In genomic region chr6:139375239-139376053, GRCh38 we compare ENCODE assay signal across 8 cellular contexts. TPM values are rescaled to one million over a fixed set of nuclear protein-coding genes. Genes with fewer than 3 reads are reported as not detected.
DNase-seq lines count a peak whose midpoint lies in the region; ATAC-seq, FAIRE-seq and TF ChIP-seq lines count a peak whose summit lies in the region.

No MANE protein-coding gene starts in this region.

- peak; percentile 47 for TF ChIP-seq POLR2A in GM18951 (IDR thresholded peaks at IDR 0.05; ENCODE audit: extremely low read depth, insufficient read depth, insufficient read length)

- peak; percentile 45 for ATAC-seq in HG03175 (IDR thresholded peaks at IDR 0.05; ENCODE audit: unreplicated experiment)
- ATAC-seq in activated B cell treated with CpG ODN at 0.5 μM for 24 hours (ENCODE audit: low read depth) = peak; percentile 51

- H3K36me3 ChIP-seq in keratinocyte (ENCODE audit: control insufficient read depth in 2 of 2, extremely low read depth in 1 of 2, insufficient read depth in 2 of 2, low read length in 2 of 2) = no peaks in the 10 kb centered on the region

- FAIRE-seq in keratinocyte (lab: Jason Lieb, UNC) = no peak

- peak overlapping the region; percentile 85 for H3K27ac ChIP-seq in keratinocyte (ENCODE audit: control insufficient read depth, insufficient read depth, low read length)

- H3K9me3 Mint-ChIP-seq in activated B cell treated with CpG ODN at 0.5 μM for 24 hours = no peaks in the 10 kb centered on the region

- H2AFZ ChIP-seq in keratinocyte (ENCODE audit: control insufficient read depth, low read length) = peak overlapping the region; percentile 98

- H3K4me1 Mint-ChIP-seq in activated B cell treated with CpG ODN at 0.5 μM for 24 hours = peaks cover 27% of the 10 kb centered on the region

- peaks cover 22% of the 10 kb centered on the region for H3K36me3 Mint-ChIP-seq in activated B cell treated with CpG ODN at 0.5 μM for 24 hours (ENCODE audit: low read depth)

- H3K4me3 Mint-ChIP-seq in activated B cell treated with CpG ODN at 0.5 μM for 24 hours = peak overlapping the region; percentile 99

- dilution Hi-C loops in keratinocyte (cut with MboI; ENCODE audit: extremely low pct_ligation_motif_present, low sequenced_read_pairs) = no loop called here

- peak; percentile 85 for DNase-seq in AG08395 (ENCODE audit: low spot score)
- peak; percentile 95 for DNase-seq in NCI-H226
- DNase-seq in activated B cell treated with CpG ODN at 0.5 μM for 24 hours = peak; percentile 81
- peak; percentile 89 for DNase-seq in central memory CD4-positive, alpha-beta T cell
- peak; percentile 60 for DNase-seq in keratinocyte (ENCODE audit: low read depth, low spot score)
- DNase-seq in stimulated activated CD4-positive, alpha-beta T cell treated with anti-CD3 and anti-CD28 coated beads, Interleukin-12 subunit alpha, Interleukin-12 subunit beta, amount 100 ng/mL, for 48 hours (ENCODE audit: low read depth in 2 of 3, low spot score in 1 of 3) = peak; percentile 70 to 81 (median 73)

- peak overlapping the region; percentile 99 for H3K4me2 ChIP-seq in keratinocyte (ENCODE audit: control insufficient read depth, extremely low read depth, insufficient read depth, low read depth, low read length)

- H3K27me3 Mint-ChIP-seq in activated B cell treated with CpG ODN at 0.5 μM for 24 hours = no peaks in the 10 kb centered on the region

- intact Hi-C loops in activated B cell treated with CpG ODN at 0.5 μM for 24 hours (cut with micrococcal nuclease) = loop anchor here (2.0 to 10.0 kb wide), 7 partner anchors 57 to 1261 kb away; partner anchors contain the start of gene HEBP2

- TF ChIP-seq CTCF in activated B cell treated with CpG ODN at 0.5 μM for 24 hours (IDR thresholded peaks at IDR 0.05) (no peak), keratinocyte (optimal IDR thresholded peaks at IDR 0.05 in 1 of 3, IDR thresholded peaks at IDR 0.05 in 1 of 3, conservative IDR thresholded peaks at IDR 0.05 in 1 of 3; ENCODE audit: extremely low read depth in 1 of 3, insufficient read depth in 2 of 3, low read length in 3 of 3) (peak in 1 of 3 experiments; percentile 5)

- H3K27ac Mint-ChIP-seq in activated B cell treated with CpG ODN at 0.5 μM for 24 hours = peak overlapping the region; percentile 95

- H3K4me1 ChIP-seq in keratinocyte (ENCODE audit: control insufficient read depth, extremely low read depth, insufficient read depth, low read length) = peaks cover 39% of the 10 kb centered on the region

- H3K79me2 ChIP-seq in keratinocyte (ENCODE audit: control insufficient read depth, insufficient read depth, low read length) = peaks cover 18% of the 10 kb centered on the region

- H4K20me1 ChIP-seq in keratinocyte (ENCODE audit: control insufficient read depth, extremely low read depth, insufficient read depth, low read length) = no peaks in the 10 kb centered on the region

- POLR2A ChIA-PET in activated B cell treated with CpG ODN at 0.5 μM for 24 hours (lab: Charles Lee) = interaction anchor here (0.5 to 4.2 kb wide), 40 partner anchors 8 to 1621 kb away, joined by 3 to 42 read pairs (median 4); partner anchors contain the start of genes ABRACL, CCDC28A, HEBP2 and HECA

- H3K9ac ChIP-seq in keratinocyte (ENCODE audit: control insufficient read depth, extremely low read depth, insufficient read depth, low read length) = peak overlapping the region; percentile 88

- H3K9me1 ChIP-seq in keratinocyte (ENCODE audit: control insufficient read depth, extremely low read depth, insufficient read depth, low read length) = peaks cover 3% of the 10 kb centered on the region

- CTCF ChIA-PET in activated B cell treated with CpG ODN at 0.5 μM for 24 hours (lab: Charles Lee) = interaction anchor here (1.1 to 4.9 kb wide), 8 partner anchors 8 to 559 kb away, joined by 3 to 34 read pairs (median 6); no protein-coding TSS in a partner anchor

- in situ Hi-C loops in GM18951 (cut with MboI; ENCODE audit: low sequenced_read_pairs, unreplicated experiment) = no loop called here

- no peaks in the 10 kb centered on the region for H3K9me3 ChIP-seq in keratinocyte (ENCODE audit: control insufficient read depth, low read depth, low read length)

- no peaks in the 10 kb centered on the region for H3K27me3 ChIP-seq in keratinocyte (ENCODE audit: control insufficient read depth, extremely low read depth, insufficient read depth, low read length)

- peak overlapping the region; percentile 73 to 97 (median 87) for H3K4me3 ChIP-seq in keratinocyte (ENCODE audit: control insufficient read depth in 2 of 3, extremely low read depth in 1 of 3, insufficient read depth in 2 of 3, low read depth in 1 of 3, low read length in 3 of 3)

RNA-seq across cellular contexts. Expression of gene CITED2, which starts 1.0 kb away (rescaled TPM):
- total RNA-seq in activated B cell treated with CpG ODN at 0.5 μM for 24 hours = 20.7 and 22.5 TPM in 2 replicates
- 10.5 to 44.3 TPM (median 25.0 TPM) in 3 replicates for polyA plus RNA-seq in keratinocyte
- polyA plus RNA-seq in keratinocyte (2011; ENCODE audit: low read depth) = 86.6 TPM
- polyA plus RNA-seq in keratinocyte (2011; cell fraction: cytosol; rRNA removed) = 24.9 and 28.1 TPM in 2 replicates
- polyA plus RNA-seq in keratinocyte (2011; cell fraction: nucleus; rRNA removed) = 79.4 and 92.9 TPM in 2 replicates
- polyA plus RNA-seq in keratinocyte (2012; ENCODE audit: low replicate concordance) = 18.8 and 79.3 TPM in 2 replicates
- 4.8 to 10.5 TPM (median 5.4 TPM) in 3 replicates for polyA minus RNA-seq in keratinocyte
- 34.5 TPM for polyA minus RNA-seq in keratinocyte (2011; cell fraction: cytosol; rRNA and poly(A)+ RNA removed)
- polyA minus RNA-seq in keratinocyte (2011; cell fraction: nucleus; rRNA and poly(A)+ RNA removed) = 40.6 and 43.9 TPM in 2 replicates

Comparison
In these comparisons a context has a peak if more than half of its experiments do, and no peak if none do; other contexts are left out.
1. Peak in every context shown above with its lines: DNase-seq, ATAC-seq, H3K4me3 ChIP-seq and H3K27ac ChIP-seq.